ENCODE assay signal across 9 cellular contexts in the genomic region with DNA sequence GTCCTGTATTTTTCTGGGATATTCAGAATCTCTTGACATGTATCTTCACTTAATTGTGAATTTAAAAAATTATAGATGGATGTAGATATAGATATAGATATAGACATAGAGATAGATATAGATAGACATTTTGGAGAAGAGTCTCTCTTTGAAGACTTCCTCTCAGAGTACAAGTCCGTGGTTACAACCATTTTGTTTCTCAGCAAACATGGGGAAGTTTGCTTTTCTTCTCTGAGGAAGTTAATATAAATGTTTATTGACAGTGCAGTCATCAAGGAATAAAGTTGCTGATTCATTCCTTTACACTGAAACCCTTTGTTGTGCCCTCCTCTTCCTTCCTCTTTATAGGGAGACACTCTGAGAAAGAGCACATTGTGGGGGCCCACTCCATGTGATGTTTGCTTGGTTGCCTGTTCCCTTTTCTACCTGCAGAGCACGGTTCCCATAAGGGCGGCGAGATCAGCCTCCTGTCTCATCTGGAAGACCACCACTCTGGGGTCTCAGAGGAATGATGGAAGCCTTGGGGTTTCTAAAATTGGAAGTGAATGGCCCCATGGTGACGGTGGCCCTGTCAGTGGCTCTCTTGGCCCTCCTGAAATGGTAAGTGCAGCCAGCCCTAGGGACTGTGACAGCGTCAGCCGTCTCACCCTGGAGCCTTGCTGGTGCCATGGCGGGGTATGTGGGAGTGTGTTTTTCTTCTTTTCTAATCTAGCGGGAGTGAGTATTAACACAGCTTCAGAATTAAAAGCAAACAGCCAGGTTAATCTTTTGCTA. TPM values are rescaled to one million over a fixed set of nuclear protein-coding genes. Genes with fewer than 3 reads are reported as not detected.
DNase-seq lines count a peak whose midpoint lies in the region; ATAC-seq and TF ChIP-seq lines count a peak whose summit lies in the region.
"Had no signal": no experiment of that assay in that cellular context is flagged by ENCODE, and none has a peak within 500 bp of the region (broad histone marks: within the 10 kb centered on the region; RNA-seq: fewer than 3 reads in every experiment).

A gene (plus strand): TSS at position 385 of the 774 bp plus-strand sequence. CDS start 127 bp downstream, at position 512.

- H3K79me2 ChIP-seq in H9 (ENCODE audit: insufficient read depth, low read length), result no peaks in the 10 kb centered on the region

- peak; percentile 32 for DNase-seq in activated CD4-positive, alpha-beta T cell treated with anti-CD3 and anti-CD28 coated beads, Interleukin-2, amount 10 ng/mL, durations not matched to agents 7 days and 5 days
- peak in 2 of 3 donors; percentile 15 to 17 for DNase-seq in immature natural killer cell
- no peak for DNase-seq in stimulated activated effector memory CD8-positive, alpha-beta T cell treated with anti-CD3 and anti-CD28 coated beads, Interleukin-12 subunit alpha, Interleukin-12 subunit beta, amount 100 ng/mL, for 72 hours (ENCODE audit: low spot score in 2 of 2)
- no peak for DNase-seq in GM10248 (ENCODE audit: extremely low spot score)
- no peak for DNase-seq in H7
- DNase-seq in H9, result no peak

- CTCF ChIA-PET in activated CD4-positive, alpha-beta T cell treated with anti-CD3 and anti-CD28 coated beads, Interleukin-2, amount 10 ng/mL, durations not matched to agents 7 days and 5 days (lab: Charles Lee), result interaction anchor here (0.6 to 3.6 kb wide), 2 partner anchors 14 to 194 kb away, joined by 4 to 9 read pairs; no protein-coding TSS in a partner anchor
- CTCF ChIA-PET in GM10248 (lab: Yijun Ruan, JAX), result interaction anchor here (1.2 to 2.2 kb wide), 9 partner anchors 9 to 184 kb away, joined by 3 to 7 read pairs (median 4); no protein-coding TSS in a partner anchor

- peaks cover 31% of the 10 kb centered on the region for H3K4me1 Mint-ChIP-seq in activated CD4-positive, alpha-beta T cell treated with anti-CD3 and anti-CD28 coated beads, Interleukin-2, amount 10 ng/mL, durations not matched to agents 7 days and 5 days
- H3K4me1 Mint-ChIP-seq in immature natural killer cell, result peaks cover 45 to 51% of the 10 kb centered on the region in 2 donors
- peaks cover 33% of the 10 kb centered on the region for H3K4me1 Mint-ChIP-seq in stimulated activated effector memory CD8-positive, alpha-beta T cell treated with anti-CD3 and anti-CD28 coated beads, Interleukin-12 subunit alpha, Interleukin-12 subunit beta, amount 100 ng/mL, for 72 hours
- peaks cover 7% of the 10 kb centered on the region in 2 experiments for H3K4me1 Mint-ChIP-seq in H9

- no peaks in the 10 kb centered on the region for H3K27me3 ChIP-seq in H7 (ENCODE audit: control insufficient read depth, insufficient read depth, low read length)
- H3K27me3 ChIP-seq in H9 (ENCODE audit: insufficient read depth, low read length), result no peaks in the 10 kb centered on the region

- POLR2A ChIA-PET in activated CD4-positive, alpha-beta T cell treated with anti-CD3 and anti-CD28 coated beads, Interleukin-2, amount 10 ng/mL, durations not matched to agents 7 days and 5 days (lab: Charles Lee), result no interaction called here
- POLR2A ChIA-PET in GM10248 (lab: Yijun Ruan, JAX), result no interaction called here

- no peak within 1 kb of the TSS for H3K4ac ChIP-seq in H9 (ENCODE audit: low read depth, low read length)

- ATAC-seq in GM18505 (IDR thresholded peaks at IDR 0.05; ENCODE audit: unreplicated experiment) (peak; percentile 48), HG03342 (IDR thresholded peaks at IDR 0.05; ENCODE audit: unreplicated experiment) (peak; percentile 50)
- ATAC-seq in stimulated activated effector memory CD8-positive, alpha-beta T cell treated with anti-CD3 and anti-CD28 coated beads, Interleukin-12 subunit alpha, Interleukin-12 subunit beta, amount 100 ng/mL, for 72 hours, result peak; percentile 69

- H3K36me3 ChIP-seq in H7 (replicated peaks; ENCODE audit: control insufficient read depth, insufficient read depth, low read length), result no peaks in the 10 kb centered on the region

- no peak within 1 kb of the TSS for H3K4me3 ChIP-seq in H7 (ENCODE audit: insufficient read depth, low read depth, low read length)

- no peak within 1 kb of the TSS for H2BK5ac ChIP-seq in H9 (ENCODE audit: insufficient read length, low read length)

- peak; percentile 53 for TF ChIP-seq POLR2A in GM18505 (IDR thresholded peaks at IDR 0.05; ENCODE audit: borderline replicate concordance, extremely low read depth, insufficient read depth, insufficient read length)

- peaks cover 14% of the 10 kb centered on the region for H3K9me3 Mint-ChIP-seq in activated CD4-positive, alpha-beta T cell treated with anti-CD3 and anti-CD28 coated beads, Interleukin-2, amount 10 ng/mL, durations not matched to agents 7 days and 5 days
- H3K9me3 Mint-ChIP-seq in immature natural killer cell (peaks cover 0 to 7% (median 4%) of the 10 kb centered on the region in 6 donors), H9 (peaks cover 7 to 9% of the 10 kb centered on the region in 2 experiments; a peak in 4 of 5 replicates)
- peaks cover under 1% of the 10 kb centered on the region for H3K9me3 Mint-ChIP-seq in stimulated activated effector memory CD8-positive, alpha-beta T cell treated with anti-CD3 and anti-CD28 coated beads, Interleukin-12 subunit alpha, Interleukin-12 subunit beta, amount 100 ng/mL, for 72 hours

- H2AFZ ChIP-seq in H9 (ENCODE audit: low read length), result no peak within 1 kb of the TSS

- no peaks in the 10 kb centered on the region for H3K4me1 ChIP-seq in H9 (ENCODE audit: insufficient read depth, low read length)

- TF ChIP-seq CTCF in GM10248 (IDR thresholded peaks at IDR 0.05; ENCODE audit: control extremely low read depth, extremely low read depth, low read depth, missing control alignments), result no peak
- TF ChIP-seq CTCF in H9 (conservative IDR thresholded peaks at IDR 0.05), result no peak

- H2AK5ac ChIP-seq in H9 (ENCODE audit: insufficient read length, low read length), result no peak within 1 kb of the TSS

- peak within 1 kb of the TSS; percentile 90 for H3K27ac Mint-ChIP-seq in activated CD4-positive, alpha-beta T cell treated with anti-CD3 and anti-CD28 coated beads, Interleukin-2, amount 10 ng/mL, durations not matched to agents 7 days and 5 days
- peak within 1 kb of the TSS; percentile 92 to 98 (median 96) for H3K27ac Mint-ChIP-seq in immature natural killer cell
- peak within 1 kb of the TSS; percentile 88 for H3K27ac Mint-ChIP-seq in stimulated activated effector memory CD8-positive, alpha-beta T cell treated with anti-CD3 and anti-CD28 coated beads, Interleukin-12 subunit alpha, Interleukin-12 subunit beta, amount 100 ng/mL, for 72 hours
- H3K27ac Mint-ChIP-seq in H9, result no peak within 1 kb of the TSS; a peak in 1 of 7 replicates

- no peak within 1 kb of the TSS for H4K8ac ChIP-seq in H9 (replicated peaks; ENCODE audit: insufficient read length, low read depth, low read length)

- no peaks in the 10 kb centered on the region for H3K23me2 ChIP-seq in H9 (ENCODE audit: insufficient read length, low read depth, low read length, poor library complexity, severe bottlenecking)

- H2BK20ac ChIP-seq in H9 (ENCODE audit: low read depth, low read length, poor library complexity, severe bottlenecking), result no peak within 1 kb of the TSS

- no peak within 1 kb of the TSS for H3K27ac ChIP-seq in H9 (ENCODE audit: insufficient read length, low read depth, low read length)
- H3K27ac ChIP-seq: KMS-11 had no signal

- no peak within 1 kb of the TSS for H3K9ac ChIP-seq in H9 (ENCODE audit: extremely low read depth, insufficient read length, low read length)
- H3K9ac ChIP-seq: KMS-11 had no signal

- no peak within 1 kb of the TSS for H3K23ac ChIP-seq in H9 (ENCODE audit: insufficient read length, low read depth, low read length)

- H3K79me1 ChIP-seq in H9 (ENCODE audit: insufficient read depth, low read depth, low read length, poor library complexity, severe bottlenecking), result no peaks in the 10 kb centered on the region

- H3K4me2 ChIP-seq in H9 (ENCODE audit: insufficient read depth, insufficient read length, low read length), result no peak within 1 kb of the TSS
- H3K4me2 ChIP-seq: KMS-11 had no signal

- H3K4me3 Mint-ChIP-seq in activated CD4-positive, alpha-beta T cell treated with anti-CD3 and anti-CD28 coated beads, Interleukin-2, amount 10 ng/mL, durations not matched to agents 7 days and 5 days, result peak within 1 kb of the TSS; percentile 67
- peak within 1 kb of the TSS; percentile 86 to 96 (median 88) for H3K4me3 Mint-ChIP-seq in immature natural killer cell
- H3K4me3 Mint-ChIP-seq in stimulated activated effector memory CD8-positive, alpha-beta T cell treated with anti-CD3 and anti-CD28 coated beads, Interleukin-12 subunit alpha, Interleukin-12 subunit beta, amount 100 ng/mL, for 72 hours, result peak within 1 kb of the TSS; percentile 67
- H3K4me3 Mint-ChIP-seq in H9, result no peak within 1 kb of the TSS

- peaks cover 24% of the 10 kb centered on the region for H3K36me3 Mint-ChIP-seq in activated CD4-positive, alpha-beta T cell treated with anti-CD3 and anti-CD28 coated beads, Interleukin-2, amount 10 ng/mL, durations not matched to agents 7 days and 5 days (ENCODE audit: low read depth)
- H3K36me3 Mint-ChIP-seq in immature natural killer cell, result peaks cover 15 to 34% (median 16%) of the 10 kb centered on the region in 3 donors
- H3K36me3 Mint-ChIP-seq in stimulated activated effector memory CD8-positive, alpha-beta T cell treated with anti-CD3 and anti-CD28 coated beads, Interleukin-12 subunit alpha, Interleukin-12 subunit beta, amount 100 ng/mL, for 72 hours, result no peaks in the 10 kb centered on the region
- peaks cover 0 to 4% (median 2%) of the 10 kb centered on the region in 3 experiments; a peak in 5 of 7 replicates for H3K36me3 Mint-ChIP-seq in H9 (ENCODE audit: insufficient read depth in 1 of 3, low read depth in 3 of 3)

- no peaks in the 10 kb centered on the region for H4K20me1 ChIP-seq in H9 (ENCODE audit: control insufficient read depth, insufficient read depth, insufficient read length)

- no peak within 1 kb of the TSS for H3K14ac ChIP-seq in H9 (ENCODE audit: insufficient read depth, low read length)

- no peak within 1 kb of the TSS for H3T11ph ChIP-seq in H9 (ENCODE audit: low read length)

- no peak within 1 kb of the TSS for H3K56ac ChIP-seq in H9 (ENCODE audit: insufficient read length, low read depth, low read length)

- H3K9me3 ChIP-seq in H9 (ENCODE audit: control insufficient read depth, low read depth, low read length), result no peaks in the 10 kb centered on the region

- H4K5ac ChIP-seq in H9 (ENCODE audit: insufficient read length, low read depth, low read length), result no peak within 1 kb of the TSS

- no CpG with 5 or more reads among the region's 9 CpGs for WGBS in H9 (ENCODE audit: extremely low coverage, insufficient read length, low lambda C conversion rate)

- H4K91ac ChIP-seq in H9 (ENCODE audit: insufficient read length, low read depth, low read length), result no peak within 1 kb of the TSS

- H2BK15ac ChIP-seq in H9 (ENCODE audit: low read depth, low read length), result no peak within 1 kb of the TSS

- peaks cover 6% of the 10 kb centered on the region for H3K27me3 Mint-ChIP-seq in activated CD4-positive, alpha-beta T cell treated with anti-CD3 and anti-CD28 coated beads, Interleukin-2, amount 10 ng/mL, durations not matched to agents 7 days and 5 days
- peaks cover 0 to 8% (median 7%) of the 10 kb centered on the region in 3 donors for H3K27me3 Mint-ChIP-seq in immature natural killer cell (ENCODE audit: low read depth in 3 of 3)
- peaks cover 7% of the 10 kb centered on the region for H3K27me3 Mint-ChIP-seq in H9 (ENCODE audit: low read depth)

- H2BK12ac ChIP-seq in H9 (ENCODE audit: insufficient read length, low read depth, low read length), result no peak within 1 kb of the TSS

- H2BK120ac ChIP-seq in H9 (ENCODE audit: low read depth, low read length, poor library complexity, severe bottlenecking), result no peak within 1 kb of the TSS

- H3K18ac ChIP-seq in H9 (ENCODE audit: insufficient read length, low read depth, low read length), result no peak within 1 kb of the TSS

RNA-seq across cellular contexts. Expression of the gene that starts here (rescaled TPM):
- total RNA-seq in activated CD4-positive, alpha-beta T cell treated with anti-CD3 and anti-CD28 coated beads, Interleukin-2, amount 10 ng/mL, durations not matched to agents 7 days and 5 days, result 10 to 100 TPM in 1 of 2 experiments, 1 to 10 TPM in 1; 8.8 to 11.8 TPM
- 10 to 100 TPM; 59.6 to 93.3 (median 68.7) TPM for polyA plus RNA-seq in immature natural killer cell
- total RNA-seq in H7 (2014; rRNA removed; shearing (Covaris generic)), result 0.55 and 0.76 TPM in 2 replicates
- 0.39 and 1.4 TPM in 2 replicates for total RNA-seq in H9 (2021)

Comparison
In these comparisons a context has a peak if more than half of its experiments do, and no peak if none do; other contexts are left out.
1. DNase-seq: peak in activated CD4-positive, alpha-beta T cell treated with anti-CD3 and anti-CD28 coated beads, Interleukin-2, amount 10 ng/mL, durations not matched to agents 7 days and 5 days (single experiment) and immature natural killer cell (2 of 3); none in stimulated activated effector memory CD8-positive, alpha-beta T cell treated with anti-CD3 and anti-CD28 coated beads, Interleukin-12 subunit alpha, Interleukin-12 subunit beta, amount 100 ng/mL, for 72 hours (0 of 2), GM10248 (single experiment), H7 (single experiment) and H9 (single experiment).
2. H3K27ac Mint-ChIP-seq: peak in activated CD4-positive, alpha-beta T cell treated with anti-CD3 and anti-CD28 coated beads, Interleukin-2, amount 10 ng/mL, durations not matched to agents 7 days and 5 days (single experiment), immature natural killer cell (6 of 6) and stimulated activated effector memory CD8-positive, alpha-beta T cell treated with anti-CD3 and anti-CD28 coated beads, Interleukin-12 subunit alpha, Interleukin-12 subunit beta, amount 100 ng/mL, for 72 hours (single experiment); none in H9 (0 of 3).
3. H3K4me3 Mint-ChIP-seq: peak in activated CD4-positive, alpha-beta T cell treated with anti-CD3 and anti-CD28 coated beads, Interleukin-2, amount 10 ng/mL, durations not matched to agents 7 days and 5 days (single experiment), immature natural killer cell (5 of 5) and stimulated activated effector memory CD8-positive, alpha-beta T cell treated with anti-CD3 and anti-CD28 coated beads, Interleukin-12 subunit alpha, Interleukin-12 subunit beta, amount 100 ng/mL, for 72 hours (single experiment); none in H9 (0 of 2).
4. Peak in every context shown above with its lines, with median percentiles within 50 percentile points of each other: ATAC-seq.